13 cellular contexts compared by ENCODE assay signal in genomic region chr7:30430300-30430699, GRCh38. TPM values are rescaled to one million over a fixed set of nuclear protein-coding genes. Genes with fewer than 3 reads are reported as not detected.
DNase-seq lines count a peak whose midpoint lies in the region; ATAC-seq, FAIRE-seq and TF ChIP-seq lines count a peak whose summit lies in the region.
"Had no signal": no experiment of that assay in that cellular context is flagged by ENCODE, and none has a peak within 500 bp of the region (broad histone marks: within the 10 kb centered on the region; RNA-seq: fewer than 3 reads in every experiment).

No MANE protein-coding gene starts in this region.

- H3K27ac ChIP-seq in kidney (ENCODE audit: low read depth in 2 of 2, low read length in 2 of 2), result peak overlapping the region; percentile 42 to 44
- peak overlapping the region; percentile 47 to 98 (median 93) for H3K27ac ChIP-seq in thyroid gland

- DNase-seq in activated CD8-positive, alpha-beta memory T cell treated with anti-CD3 and anti-CD28 coated beads, Interleukin-2, amount 10 ng/mL, durations not matched to agents 7 days and 5 days, result peak; percentile 32
- DNase-seq in activated CD8-positive, alpha-beta memory T cell treated with anti-CD3 and anti-CD28 coated beads for 24 hours, result no peak
- DNase-seq in NCI-H510A treated with DMSO at 0.1 percent for 48 hours (lab: John Stamatoyannopoulos, UW) (peak; percentile 68), kidney (peak; percentile 18), thyroid gland (peak; percentile 61 to 70), T-helper 1 cell (no peak), GDM1 (lab: John Stamatoyannopoulos, UW) (no peak)
- DNase-seq: activated CD4-positive, CD25-positive, alpha-beta regulatory T cell treated with anti-CD3 and anti-CD28 coated beads, Interleukin-2, amount 50 U/mL, for 72 hours; endodermal cell; occipital lobe had no signal

- H3K27me3 ChIP-seq in thyroid gland, result no peaks in the 10 kb centered on the region

- H3K4me1 Mint-ChIP-seq in activated CD8-positive, alpha-beta memory T cell treated with anti-CD3 and anti-CD28 coated beads, Interleukin-2, amount 10 ng/mL, durations not matched to agents 7 days and 5 days, result peaks cover 9% of the 10 kb centered on the region

- TF ChIP-seq POLR2A in thyroid gland (IDR thresholded peaks at IDR 0.05), result no peak

- no peak for FAIRE-seq in kidney (lab: Jason Lieb, UNC)
- FAIRE-seq: K562 had no signal

- H3K9me3 ChIP-seq in kidney (ENCODE audit: control insufficient read depth in 1 of 2, low read length in 2 of 2) (no peaks in the 10 kb centered on the region), thyroid gland (no peaks in the 10 kb centered on the region)

- H3K36me3 ChIP-seq in kidney (ENCODE audit: control insufficient read depth in 1 of 2, insufficient read depth in 2 of 2, low read length in 2 of 2), result peaks cover 8 to 9% of the 10 kb centered on the region in 2 donors
- peaks cover 0 to 23% of the 10 kb centered on the region in 2 donors for H3K36me3 ChIP-seq in thyroid gland

- H3K9me3 Mint-ChIP-seq in activated CD8-positive, alpha-beta memory T cell treated with anti-CD3 and anti-CD28 coated beads, Interleukin-2, amount 10 ng/mL, durations not matched to agents 7 days and 5 days (ENCODE audit: low read depth), result no peaks in the 10 kb centered on the region
- H3K9me3 Mint-ChIP-seq: activated naive CD4-positive, alpha-beta T cell treated with anti-CD3 and anti-CD28 coated beads, Interleukin-2, amount 50 U/mL, for 72 hours; endodermal cell had no signal

- H3K27ac Mint-ChIP-seq in activated CD8-positive, alpha-beta memory T cell treated with anti-CD3 and anti-CD28 coated beads, Interleukin-2, amount 10 ng/mL, durations not matched to agents 7 days and 5 days, result no peak overlapping the region
- H3K27ac Mint-ChIP-seq: endodermal cell had no signal

- 25 to 30% methylated on average over 7 of the region's 7 CpGs for WGBS in thyroid gland, 2 donors

- H3K4me3 Mint-ChIP-seq in activated CD8-positive, alpha-beta memory T cell treated with anti-CD3 and anti-CD28 coated beads, Interleukin-2, amount 10 ng/mL, durations not matched to agents 7 days and 5 days, result no peak overlapping the region
- H3K4me3 Mint-ChIP-seq: endodermal cell had no signal

- ATAC-seq in activated CD8-positive, alpha-beta memory T cell treated with anti-CD3 and anti-CD28 coated beads, Interleukin-2, amount 10 ng/mL, durations not matched to agents 7 days and 5 days, result no peak
- no peak for ATAC-seq in HG03354 (IDR thresholded peaks at IDR 0.05; ENCODE audit: poor library complexity, severe bottlenecking, unreplicated experiment)
- ATAC-seq: activated naive CD4-positive, alpha-beta T cell treated with anti-CD3 and anti-CD28 coated beads, Interleukin-2, amount 50 U/mL, for 72 hours; K562 had no signal

- H3K27me3 Mint-ChIP-seq in activated CD8-positive, alpha-beta memory T cell treated with anti-CD3 and anti-CD28 coated beads, Interleukin-2, amount 10 ng/mL, durations not matched to agents 7 days and 5 days, result no peaks in the 10 kb centered on the region

- H3K4me1 ChIP-seq in kidney (ENCODE audit: control insufficient read depth in 1 of 2, insufficient read depth in 1 of 2, low read depth in 1 of 2, low read length in 2 of 2) (peaks cover 13 to 25% of the 10 kb centered on the region in 2 donors), thyroid gland (peaks cover 51 to 69% of the 10 kb centered on the region in 2 donors)

- H3K4me3 ChIP-seq in kidney (ENCODE audit: low read length in 2 of 2), result no peak overlapping the region
- no peak overlapping the region for H3K4me3 ChIP-seq in thyroid gland (replicated peaks in 1 of 3)
- H3K4me3 ChIP-seq: K562 had no signal

- CTCF ChIA-PET in activated CD8-positive, alpha-beta memory T cell treated with anti-CD3 and anti-CD28 coated beads, Interleukin-2, amount 10 ng/mL, durations not matched to agents 7 days and 5 days (lab: Charles Lee), result interaction anchor here (1.3 kb wide), 1 partner anchor 266 kb away, joined by 4 read pairs; no protein-coding TSS in a partner anchor

- intact Hi-C loops in kidney (cut with DNase I), result no loop called here
- intact Hi-C loops in thyroid gland (cut with DNase I), result no loop called here

- H3K36me3 Mint-ChIP-seq in activated CD8-positive, alpha-beta memory T cell treated with anti-CD3 and anti-CD28 coated beads, Interleukin-2, amount 10 ng/mL, durations not matched to agents 7 days and 5 days, result peaks cover 54% of the 10 kb centered on the region

- TF ChIP-seq CTCF in kidney (IDR thresholded peaks at IDR 0.05; ENCODE audit: borderline replicate concordance, extremely low read depth, insufficient read depth) (no peak), thyroid gland (IDR thresholded peaks at IDR 0.05) (no peak)

- no peak overlapping the region for H3K9ac ChIP-seq in kidney (ENCODE audit: low read length in 2 of 2)

RNA-seq across cellular contexts. Expression of gene NOD1, which starts 48.3 kb away (rescaled TPM):
- total RNA-seq in activated CD8-positive, alpha-beta memory T cell treated with anti-CD3 and anti-CD28 coated beads, Interleukin-2, amount 10 ng/mL, durations not matched to agents 7 days and 5 days, result 10 to 100 TPM; 20.8 to 36.9 TPM
- total RNA-seq in kidney (15.6 TPM), thyroid gland (10 to 100 TPM; 15.6 to 50.4 (median 26.7) TPM)
- 3.8 TPM for polyA plus RNA-seq in kidney (ENCODE audit: insufficient read depth, low read depth, low replicate concordance)

Comparison
In these comparisons a context has a peak if more than half of its experiments do, and no peak if none do; other contexts are left out.
1. DNase-seq: peak in activated CD8-positive, alpha-beta memory T cell treated with anti-CD3 and anti-CD28 coated beads, Interleukin-2, amount 10 ng/mL, durations not matched to agents 7 days and 5 days (single experiment), NCI-H510A treated with DMSO at 0.1 percent for 48 hours (single experiment), kidney (single experiment) and thyroid gland (2 of 2); none in activated CD8-positive, alpha-beta memory T cell treated with anti-CD3 and anti-CD28 coated beads for 24 hours (single experiment), T-helper 1 cell (0 of 5) and GDM1 (single experiment).